Comparison of ENCODE assay signal across 11 cellular contexts in the genomic region with DNA sequence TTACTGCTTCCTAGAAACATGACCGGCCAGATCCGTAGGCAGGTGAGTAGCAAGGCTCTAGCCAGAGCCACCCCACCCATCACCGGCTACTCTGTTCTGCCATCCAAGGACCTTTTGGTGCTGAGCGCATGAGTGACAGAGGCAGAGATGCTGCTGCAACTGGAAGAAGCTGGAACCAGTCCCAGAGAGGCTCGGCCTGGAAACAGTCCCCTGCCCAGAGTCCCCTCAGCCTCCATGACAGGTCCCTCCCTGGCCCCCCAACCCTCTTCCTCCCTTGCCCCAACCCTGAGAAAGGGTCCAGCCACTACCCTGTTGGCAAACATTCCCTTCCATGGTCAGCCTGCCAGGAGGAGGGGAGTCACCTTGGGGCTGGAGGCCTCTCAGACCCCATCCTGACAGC. TPM values are rescaled to one million over a fixed set of nuclear protein-coding genes. Genes with fewer than 3 reads are reported as not detected.
"Had no signal": no experiment of that assay in that cellular context is flagged by ENCODE, and none has a peak within 500 bp of the region (broad histone marks: within the 10 kb centered on the region; RNA-seq: fewer than 3 reads in every experiment).

No MANE protein-coding gene starts in this region.

- H3K36me3 ChIP-seq: HAP-1 had no signal

- DNase-seq: GM23248, GOT3, H7, H9, HCEC 1CT, HFFc6 had no signal

- H3K4me3 ChIP-seq: GM23248, GM23338, HAP-1 had no signal

- H3K9me3 ChIP-seq: HAP-1 had no signal

- H3K27ac ChIP-seq: GM23248 had no signal

- H3K4me1 ChIP-seq: HAP-1 had no signal

- ATAC-seq: GM23338, HCT116 had no signal

RNA-seq across cellular contexts. Expression of a gene that starts 31.9 kb away (rescaled TPM):
- total RNA-seq: GM23248, GM23338, H1, H4, H7, H9, HFFc6 had no signal

RNA-seq across cellular contexts. Expression of a gene that starts 56.7 kb away (rescaled TPM):
- total RNA-seq: GM23248, GM23338, H1, H4, H7, H9, HFFc6 had no signal

RNA-seq across cellular contexts. Expression of a gene that starts 57.6 kb away (rescaled TPM):
- total RNA-seq: GM23248, GM23338, H1, H4, H7, H9, HFFc6 had no signal
